Comparison of ENCODE assay signal across 29 cellular contexts in the genomic region with DNA sequence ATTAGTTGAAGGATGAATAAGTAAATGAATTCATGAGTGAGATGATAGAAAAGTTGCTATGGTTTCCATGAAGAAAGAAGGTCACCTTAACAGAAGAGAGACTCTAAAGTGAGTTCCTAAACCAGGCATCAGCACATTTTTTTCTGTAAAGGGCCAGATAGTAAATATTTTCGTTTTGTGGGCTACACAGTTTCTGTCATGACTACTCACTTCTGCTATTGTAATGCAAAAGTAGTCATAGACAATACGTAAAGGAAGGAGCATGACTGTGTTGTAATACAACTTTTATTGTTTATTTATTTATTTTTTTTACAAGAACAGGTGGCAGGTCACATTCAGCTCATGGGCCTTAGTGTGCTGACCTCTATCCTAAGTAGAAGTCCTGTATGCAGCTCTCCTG.
DNase-seq lines count a peak whose midpoint lies in the region; ATAC-seq and TF ChIP-seq lines count a peak whose summit lies in the region.
"Had no signal": no experiment of that assay in that cellular context is flagged by ENCODE, and none has a peak within 500 bp of the region (broad histone marks: within the 10 kb centered on the region; RNA-seq: fewer than 3 reads in every experiment).

No MANE protein-coding gene starts in this region.

- no peaks in the 10 kb centered on the region for H3K79me2 ChIP-seq in MM.1S (ENCODE audit: low read length)

- no peak overlapping the region for H3K27ac Mint-ChIP-seq in nephron progenitor cell
- H3K27ac Mint-ChIP-seq: activated naive CD4-positive, alpha-beta T cell treated with anti-CD3 and anti-CD28 coated beads for 36 hours; B cell; GM23338; immature natural killer cell; natural killer cell treated with Interleukin-12 subunit alpha and Interleukin-12 subunit beta and Interleukin-15 and Interleukin-18, amount 100 ng/mL, for 72 hours had no signal

- intact Hi-C loops in colonic mucosa (cut with DNase I) = no loop called here

- H3F3A ChIP-seq in MM.1S (ENCODE audit: insufficient read depth, low read length) = 0 out of 2 replicates have a peak, but pooled peaks cover 2% of the 10 kb centered on the region

- peaks cover 11% of the 10 kb centered on the region for H3K27me3 Mint-ChIP-seq in nephron progenitor cell (ENCODE audit: low read depth, poor library complexity)

- H3K9me2 ChIP-seq in MM.1S (replicated peaks; ENCODE audit: insufficient read depth, low read length) = no peaks in the 10 kb centered on the region

- peaks cover 8% of the 10 kb centered on the region for H3K9me3 Mint-ChIP-seq in nephron progenitor cell
- H3K9me3 Mint-ChIP-seq: activated naive CD4-positive, alpha-beta T cell treated with anti-CD3 and anti-CD28 coated beads for 36 hours; activated T-cell treated with anti-CD3 and anti-CD28 coated beads, Interleukin-2, amount 50 U/mL, for 4 hours; GM23338; immature natural killer cell; natural killer cell treated with Interleukin-12 subunit alpha and Interleukin-12 subunit beta and Interleukin-15 and Interleukin-18, amount 100 ng/mL, for 72 hours had no signal

- no peak overlapping the region for H2AFZ ChIP-seq in MM.1S (ENCODE audit: low read length)
- H2AFZ ChIP-seq: GM23338 had no signal

- 0 out of 2 replicates have a peak overlapping the region, but pooled peaks have one; percentile 9 for H3K4me2 ChIP-seq in MM.1S (ENCODE audit: low read depth, low read length)
- H3K4me2 ChIP-seq: A549, GM23338 had no signal

- H3K4me3 Mint-ChIP-seq in nephron progenitor cell = no peak overlapping the region
- H3K4me3 Mint-ChIP-seq: activated naive CD4-positive, alpha-beta T cell treated with anti-CD3 and anti-CD28 coated beads for 36 hours; activated T-cell treated with anti-CD3 and anti-CD28 coated beads, Interleukin-2, amount 50 U/mL, for 4 hours; B cell; GM23338; immature natural killer cell; natural killer cell treated with Interleukin-12 subunit alpha and Interleukin-12 subunit beta and Interleukin-15 and Interleukin-18, amount 100 ng/mL, for 72 hours had no signal

- TF ChIP-seq CTCF in MM.1S (IDR thresholded peaks at IDR 0.05; ENCODE audit: low read length) = no peak
- no peak for TF ChIP-seq CTCF in nephron progenitor cell (IDR thresholded peaks at IDR 0.05)
- no peak for TF ChIP-seq CTCF in colonic mucosa (IDR thresholded peaks at IDR 0.05)

- no peaks in the 10 kb centered on the region for H3K9me3 ChIP-seq in MM.1S (replicated peaks; ENCODE audit: insufficient read depth, low read length)
- no peaks in the 10 kb centered on the region for H3K9me3 ChIP-seq in colonic mucosa
- H3K9me3 ChIP-seq: A549, left ventricle myocardium inferior, pancreas, sigmoid colon, upper lobe of right lung had no signal

- no peak overlapping the region for H3K9ac ChIP-seq in MM.1S (ENCODE audit: low read length)
- no peak overlapping the region for H3K9ac ChIP-seq in colonic mucosa (ENCODE audit: low read depth in 2 of 2, low read length in 2 of 2)

- no peaks in the 10 kb centered on the region for H3K36me3 Mint-ChIP-seq in nephron progenitor cell (ENCODE audit: low read depth)
- H3K36me3 Mint-ChIP-seq: immature natural killer cell; natural killer cell treated with Interleukin-12 subunit alpha and Interleukin-12 subunit beta and Interleukin-15 and Interleukin-18, amount 100 ng/mL, for 72 hours had no signal

- no peaks in the 10 kb centered on the region for H4K20me1 ChIP-seq in MM.1S (ENCODE audit: insufficient read depth, low read length)

- ATAC-seq in GM18498 (IDR thresholded peaks at IDR 0.05; ENCODE audit: unreplicated experiment) (peak; percentile 60), GM21515 (IDR thresholded peaks at IDR 0.05; ENCODE audit: unreplicated experiment) (peak; percentile 77), HG03025 (IDR thresholded peaks at IDR 0.05; ENCODE audit: low FRiP score, unreplicated experiment) (peak; percentile 81)
- ATAC-seq: A549; activated T-cell treated with anti-CD3 and anti-CD28 coated beads, Interleukin-2, amount 50 U/mL, for 4 hours; GM23338; natural killer cell treated with Interleukin-12 subunit alpha and Interleukin-12 subunit beta and Interleukin-15 and Interleukin-18, amount 100 ng/mL, for 72 hours; pancreas; upper lobe of right lung had no signal

- DNase-seq in MM.1S (peak; percentile 25), nephron progenitor cell (no peak), colonic mucosa (no peak), anterior cingulate cortex (lab: John Stamatoyannopoulos, UW) (no peak)
- no peak for DNase-seq in activated CD4-positive, CD25-positive, alpha-beta regulatory T cell treated with anti-CD3 and anti-CD28 coated beads, Interleukin-2, amount 50 U/mL, for 72 hours
- DNase-seq: activated CD4-positive, alpha-beta T cell treated with anti-CD3 and anti-CD28 coated beads for 1 hour; activated naive CD4-positive, alpha-beta T cell treated with anti-CD3 and anti-CD28 coated beads for 36 hours; activated T-cell treated with anti-CD3 and anti-CD28 coated beads, Interleukin-2, amount 50 U/mL, for 4 hours; amygdala; caudate nucleus; dermis blood vessel endothelial cell; DMS79; immature natural killer cell; left ventricle myocardium inferior; midbrain; NCI-H1092 treated with DMSO at 0.1 percent for 48 hours; NCI-H2029 treated with DMSO at 0.1 percent for 48 hours; NCI-H446; pancreas; SIG-M5; sigmoid colon; upper lobe of right lung had no signal

- H3K4me1 Mint-ChIP-seq in nephron progenitor cell = no peaks in the 10 kb centered on the region
- H3K4me1 Mint-ChIP-seq: B cell, GM23338, immature natural killer cell had no signal

- no peaks in the 10 kb centered on the region for H3K27me3 ChIP-seq in MM.1S (replicated peaks; ENCODE audit: insufficient read depth, low read length)
- H3K27me3 ChIP-seq in colonic mucosa = no peaks in the 10 kb centered on the region
- H3K27me3 ChIP-seq: pancreas, sigmoid colon, upper lobe of right lung had no signal

- H3K36me3 ChIP-seq in MM.1S (replicated peaks; ENCODE audit: insufficient read depth, low read length) (no peaks in the 10 kb centered on the region), colonic mucosa (no peaks in the 10 kb centered on the region)
- H3K36me3 ChIP-seq: left ventricle myocardium inferior, pancreas, sigmoid colon, upper lobe of right lung had no signal

- H3K27ac ChIP-seq in MM.1S (ENCODE audit: low read length) (peak overlapping the region; percentile 45; the same call in 1 of the 2 replicates), colonic mucosa (no peak overlapping the region)
- H3K27ac ChIP-seq: A549, left ventricle myocardium inferior, pancreas, sigmoid colon, upper lobe of right lung had no signal

- H3K4me3 ChIP-seq in MM.1S (ENCODE audit: low read length) (no peak overlapping the region), colonic mucosa (no peak overlapping the region)
- H3K4me3 ChIP-seq: A549, GM23338, left ventricle myocardium inferior, pancreas, sigmoid colon, upper lobe of right lung had no signal

- H3K4me1 ChIP-seq in MM.1S (ENCODE audit: low read length) (peaks cover 12% of the 10 kb centered on the region), colonic mucosa (no peaks in the 10 kb centered on the region)
- H3K4me1 ChIP-seq: A549, left ventricle myocardium inferior, pancreas, sigmoid colon, upper lobe of right lung had no signal
